ENCODE assay signal across 1 cellular context in the genomic region with DNA sequence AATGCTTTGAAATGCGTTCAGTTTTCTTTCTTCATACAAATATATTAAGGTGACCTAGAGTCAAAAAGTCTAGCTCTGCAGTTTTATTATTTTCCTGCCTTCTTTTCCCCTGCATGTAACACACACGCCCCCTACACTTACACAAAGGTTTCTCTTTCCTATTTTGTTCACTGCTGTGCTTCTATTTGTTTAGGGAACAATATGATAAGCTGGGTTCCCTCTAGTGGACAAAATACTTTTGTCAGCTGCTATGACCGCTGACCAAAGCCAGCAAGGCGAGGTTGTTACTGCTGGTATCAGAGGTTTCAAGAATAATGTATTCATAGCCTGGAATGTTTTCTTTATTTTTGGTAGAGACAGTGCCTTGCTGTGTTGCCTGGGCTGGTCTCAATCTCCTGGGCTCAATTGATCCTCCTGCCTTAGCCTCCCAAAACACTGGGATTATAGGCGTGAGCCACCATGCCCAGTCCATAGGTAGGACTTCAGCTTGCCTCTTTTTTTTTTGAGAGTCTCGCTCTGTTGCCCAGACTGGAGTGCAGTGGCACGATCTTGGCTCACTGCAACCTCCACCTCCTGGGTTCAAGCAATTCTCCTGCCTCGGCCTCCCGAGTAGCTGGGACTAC.
TF ChIP-seq lines count a peak whose summit lies in the region.

No MANE protein-coding gene starts in this region.

TF ChIP-seq in SK-N-SH, 30 proteins besides CTCF, POLR2A, EP300 and RAD21 (continued from another document):
- no peak for TF ChIP-seq USF1 (IDR thresholded peaks at IDR 0.05; ENCODE audit: borderline replicate concordance, low read depth)
